In the genomic region with DNA sequence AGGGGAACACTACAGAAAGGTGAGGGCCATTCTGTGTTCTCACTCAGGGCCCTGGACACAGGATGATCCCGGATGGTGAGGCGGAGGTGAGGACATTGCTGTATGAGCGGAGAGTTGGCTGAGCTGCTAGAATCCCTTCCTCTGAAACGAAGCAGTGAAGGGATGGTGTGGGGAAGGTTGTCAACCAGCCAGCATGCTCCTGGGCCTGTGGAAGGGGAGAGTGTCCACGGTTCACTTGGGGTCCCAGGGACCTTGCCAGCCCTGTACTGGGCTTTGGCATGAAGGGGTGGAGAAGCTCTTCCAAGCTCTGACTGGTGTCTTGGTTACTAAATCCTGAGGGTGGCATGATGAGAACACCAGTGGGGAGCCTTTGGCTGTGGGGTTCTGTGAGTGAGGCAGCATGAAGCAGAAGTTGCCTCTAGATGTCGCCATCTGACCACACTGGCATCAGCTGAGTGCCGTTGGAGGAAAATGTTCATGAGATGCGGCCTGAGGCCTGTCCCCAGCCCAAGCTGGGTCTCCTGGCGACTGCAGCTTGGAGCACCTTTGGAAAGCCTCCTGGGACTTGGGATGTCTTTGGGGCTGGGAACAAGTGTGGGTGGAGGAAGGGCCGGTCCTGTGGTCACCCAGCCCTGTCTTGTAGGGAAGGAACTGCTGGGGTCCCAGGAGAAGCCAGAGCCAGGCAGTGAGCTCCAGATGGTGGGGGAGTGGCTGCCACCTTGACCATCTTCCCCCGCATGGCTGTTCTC, we compare ENCODE assay signal across 8 cellular contexts. TPM values are rescaled to one million over a fixed set of nuclear protein-coding genes. Genes with fewer than 3 reads are reported as not detected.
DNase-seq lines count a peak whose midpoint lies in the region; ATAC-seq and TF ChIP-seq lines count a peak whose summit lies in the region.

No MANE protein-coding gene starts in this region.

- CTCF ChIA-PET in HEK293 (lab: Yijun Ruan, JAX), result interaction anchor here (0.6 to 17.9 kb wide), 44 partner anchors 9 to 518 kb away, joined by 3 to 268 read pairs (median 5); a partner anchor contains a TSS

- POLR2A ChIA-PET in HEK293 (lab: Yijun Ruan, JAX), result interaction anchor here (1.2 to 1.3 kb wide), 3 partner anchors 9 to 66 kb away, joined by 3 to 11 read pairs (median 3); a partner anchor contains a TSS

- H3K4me3 ChIP-seq in HEK293 (ENCODE audit: low read depth, low read length) (no peak overlapping the region), mesenchymal stem cell (ENCODE audit: insufficient read depth in 1 of 2, low read depth in 1 of 2, low read length in 2 of 2) (no peak overlapping the region)

- peak overlapping the region; percentile 23 for H3K9ac ChIP-seq in mesenchymal stem cell (ENCODE audit: low read length)

- peak; percentile 97 for TF ChIP-seq CTCF in HEK293 (tag by site-specific recombination; IDR thresholded peaks at IDR 0.05)

- no peaks in the 10 kb centered on the region for H3K27me3 ChIP-seq in mesenchymal stem cell (ENCODE audit: control insufficient read depth in 1 of 2, insufficient read depth in 1 of 2, low read length in 2 of 2)

- H2AFZ ChIP-seq in mesenchymal stem cell (ENCODE audit: low read depth, low read length), result no peak overlapping the region

- H3K4me2 ChIP-seq in mesenchymal stem cell (ENCODE audit: low read length, poor library complexity, severe bottlenecking), result no peak overlapping the region

- H3K9me3 ChIP-seq in HEK293 (ENCODE audit: control insufficient read depth, insufficient read depth, low read depth, low read length), result no peaks in the 10 kb centered on the region
- H3K9me3 ChIP-seq in mesenchymal stem cell (ENCODE audit: control insufficient read depth, low read length), result no peaks in the 10 kb centered on the region

- no peak overlapping the region for H2AK5ac ChIP-seq in mesenchymal stem cell (ENCODE audit: low read length, severe bottlenecking)

- H3K4me1 ChIP-seq in HEK293 (ENCODE audit: control insufficient read depth, insufficient read depth, low read length), result peaks cover 6% of the 10 kb centered on the region; the same call in 1 of the 2 replicates
- peaks cover 18% of the 10 kb centered on the region for H3K4me1 ChIP-seq in mesenchymal stem cell (ENCODE audit: control insufficient read depth, insufficient read depth, low read depth, low read length)

- H3K18ac ChIP-seq in mesenchymal stem cell (ENCODE audit: low read depth in 1 of 2, low read length in 2 of 2), result no peak overlapping the region

- ATAC-seq in HG03521 (IDR thresholded peaks at IDR 0.05; ENCODE audit: unreplicated experiment), result no peak

- H2BK15ac ChIP-seq in mesenchymal stem cell (ENCODE audit: low read depth, poor library complexity, severe bottlenecking), result peak overlapping the region; percentile 57

- H3K79me1 ChIP-seq in mesenchymal stem cell (replicated peaks; ENCODE audit: low read length, poor library complexity, severe bottlenecking), result peaks cover 6% of the 10 kb centered on the region

- DNase-seq in DMS53 treated with DMSO at 0.1 percent for 48 hours (lab: John Stamatoyannopoulos, UW; ENCODE audit: unreplicated experiment), result peak; percentile 35
- peak; percentile 27 for DNase-seq in NCI-H510A (lab: John Stamatoyannopoulos, UW)
- peak; percentile 59 to 69 for DNase-seq in activated CD4-positive, alpha-beta T cell treated with anti-CD3 and anti-CD28 coated beads, Interleukin-2, amount 50 U/mL, for 48 hours
- peak; percentile 38 for DNase-seq in effector CD4-positive, alpha-beta T cell
- peak; percentile 83 for DNase-seq in mesenchymal stem cell
- DNase-seq in stimulated activated naive CD4-positive, alpha-beta T cell (lab: John Stamatoyannopoulos, UW), result peak; percentile 13 to 43 (median 26)

- H2BK5ac ChIP-seq in mesenchymal stem cell (ENCODE audit: low read depth, low read length, poor library complexity, severe bottlenecking), result no peak overlapping the region

- H2BK120ac ChIP-seq in mesenchymal stem cell (ENCODE audit: low read depth, low read length), result peak overlapping the region; percentile 38

- H4K8ac ChIP-seq in mesenchymal stem cell (ENCODE audit: low read length), result peak overlapping the region; percentile 67

- WGBS in mesenchymal stem cell, result 47% methylated on average over 11 of the region's 11 CpGs

- H3K27ac ChIP-seq in HEK293 (ENCODE audit: extremely low read depth, low read depth, low read length) (no peak overlapping the region), mesenchymal stem cell (ENCODE audit: low read length, poor library complexity, severe bottlenecking) (no peak overlapping the region)

- H3K36me3 ChIP-seq in HEK293 (ENCODE audit: control insufficient read depth in 2 of 2, insufficient read depth in 1 of 2, low read length in 2 of 2) (peaks cover 0 to 4% of the 10 kb centered on the region in 2 experiments; a peak in 2 of 3 replicates), mesenchymal stem cell (ENCODE audit: control insufficient read depth in 1 of 2, insufficient read depth in 2 of 2, low read depth in 1 of 2, low read length in 2 of 2) (peaks cover 3 to 8% of the 10 kb centered on the region in 2 experiments)

- no peak overlapping the region for H3K4ac ChIP-seq in mesenchymal stem cell (ENCODE audit: low read depth in 1 of 2, low read length in 2 of 2)

- H2BK12ac ChIP-seq in mesenchymal stem cell (ENCODE audit: low read length in 2 of 2), result peak overlapping the region; percentile 38 to 97

- H3K23ac ChIP-seq in mesenchymal stem cell (ENCODE audit: low read length in 2 of 2), result no peak overlapping the region

- peak overlapping the region; percentile 76 for H4K91ac ChIP-seq in mesenchymal stem cell (ENCODE audit: low read length)

- no peak overlapping the region for H3K14ac ChIP-seq in mesenchymal stem cell (ENCODE audit: low read length in 2 of 2)

TF ChIP-seq in HEK293, 187 proteins besides CTCF, POLR2A, EP300 and RAD21 (continues in another document):
- TF ChIP-seq, protein P1, sequence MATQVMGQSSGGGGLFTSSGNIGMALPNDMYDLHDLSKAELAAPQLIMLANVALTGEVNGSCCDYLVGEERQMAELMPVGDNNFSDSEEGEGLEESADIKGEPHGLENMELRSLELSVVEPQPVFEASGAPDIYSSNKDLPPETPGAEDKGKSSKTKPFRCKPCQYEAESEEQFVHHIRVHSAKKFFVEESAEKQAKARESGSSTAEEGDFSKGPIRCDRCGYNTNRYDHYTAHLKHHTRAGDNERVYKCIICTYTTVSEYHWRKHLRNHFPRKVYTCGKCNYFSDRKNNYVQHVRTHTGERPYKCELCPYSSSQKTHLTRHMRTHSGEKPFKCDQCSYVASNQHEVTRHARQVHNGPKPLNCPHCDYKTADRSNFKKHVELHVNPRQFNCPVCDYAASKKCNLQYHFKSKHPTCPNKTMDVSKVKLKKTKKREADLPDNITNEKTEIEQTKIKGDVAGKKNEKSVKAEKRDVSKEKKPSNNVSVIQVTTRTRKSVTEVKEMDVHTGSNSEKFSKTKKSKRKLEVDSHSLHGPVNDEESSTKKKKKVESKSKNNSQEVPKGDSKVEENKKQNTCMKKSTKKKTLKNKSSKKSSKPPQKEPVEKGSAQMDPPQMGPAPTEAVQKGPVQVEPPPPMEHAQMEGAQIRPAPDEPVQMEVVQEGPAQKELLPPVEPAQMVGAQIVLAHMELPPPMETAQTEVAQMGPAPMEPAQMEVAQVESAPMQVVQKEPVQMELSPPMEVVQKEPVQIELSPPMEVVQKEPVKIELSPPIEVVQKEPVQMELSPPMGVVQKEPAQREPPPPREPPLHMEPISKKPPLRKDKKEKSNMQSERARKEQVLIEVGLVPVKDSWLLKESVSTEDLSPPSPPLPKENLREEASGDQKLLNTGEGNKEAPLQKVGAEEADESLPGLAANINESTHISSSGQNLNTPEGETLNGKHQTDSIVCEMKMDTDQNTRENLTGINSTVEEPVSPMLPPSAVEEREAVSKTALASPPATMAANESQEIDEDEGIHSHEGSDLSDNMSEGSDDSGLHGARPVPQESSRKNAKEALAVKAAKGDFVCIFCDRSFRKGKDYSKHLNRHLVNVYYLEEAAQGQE (tag by site-specific recombination; IDR thresholded peaks at IDR 0.05), result no peak
- TF ChIP-seq GLI2 (tag by site-specific recombination; IDR thresholded peaks at IDR 0.05; ENCODE audit: borderline replicate concordance, low read depth) (no peak), ZNF548 (tag by site-specific recombination; IDR thresholded peaks at IDR 0.05) (no peak), GFI1B (tag by site-specific recombination; IDR thresholded peaks at IDR 0.05) (no peak), ZNF660 (tag by site-specific recombination; IDR thresholded peaks at IDR 0.05) (peak; percentile 85), ZNF629 (tag by site-specific recombination; IDR thresholded peaks at IDR 0.05) (no peak)
- TF ChIP-seq, protein P2, sequence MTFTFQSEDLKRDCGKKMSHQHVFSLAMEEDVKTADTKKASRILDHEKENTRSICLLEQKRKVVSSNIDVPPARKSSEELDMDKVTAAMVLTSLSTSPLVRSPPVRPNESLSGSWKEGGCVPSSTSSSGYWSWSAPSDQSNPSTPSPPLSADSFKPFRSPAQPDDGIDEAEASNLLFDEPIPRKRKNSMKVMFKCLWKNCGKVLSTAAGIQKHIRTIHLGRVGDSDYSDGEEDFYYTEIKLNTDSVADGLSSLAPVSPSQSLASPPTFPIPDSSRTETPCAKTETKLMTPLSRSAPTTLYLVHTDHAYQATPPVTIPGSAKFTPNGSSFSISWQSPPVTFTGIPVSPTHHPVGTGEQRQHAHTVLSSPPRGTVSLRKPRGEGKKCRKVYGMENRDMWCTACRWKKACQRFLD (tag by site-specific recombination; IDR thresholded peaks at IDR 0.05), result no peak
- TF ChIP-seq, protein P3, sequence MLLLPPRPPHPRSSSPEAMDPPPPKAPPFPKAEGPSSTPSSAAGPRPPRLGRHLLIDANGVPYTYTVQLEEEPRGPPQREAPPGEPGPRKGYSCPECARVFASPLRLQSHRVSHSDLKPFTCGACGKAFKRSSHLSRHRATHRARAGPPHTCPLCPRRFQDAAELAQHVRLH (tag by site-specific recombination; IDR thresholded peaks at IDR 0.05), result no peak

RNA-seq across cellular contexts. Expression of a gene that starts 14.8 kb away (rescaled TPM):
- 7.9 TPM for polyA plus RNA-seq in mesenchymal stem cell (2013, experiment 1 of 2)
- polyA plus RNA-seq in mesenchymal stem cell (2013, experiment 2 of 2), result 7.3 TPM

RNA-seq across cellular contexts. Expression of a gene that starts 23.6 kb away (rescaled TPM):
- polyA plus RNA-seq in mesenchymal stem cell (2013, experiment 1 of 2), result not detected
- not detected for polyA plus RNA-seq in mesenchymal stem cell (2013, experiment 2 of 2)

RNA-seq across cellular contexts. Expression of a gene that starts 30.2 kb away (rescaled TPM):
- polyA plus RNA-seq in mesenchymal stem cell (2013, experiment 1 of 2), result 6.9 TPM
- 7.7 TPM for polyA plus RNA-seq in mesenchymal stem cell (2013, experiment 2 of 2)

RNA-seq across cellular contexts. Expression of a gene that starts 39.1 kb away (rescaled TPM):
- polyA plus RNA-seq in mesenchymal stem cell (2013, experiment 1 of 2), result 110 TPM
- polyA plus RNA-seq in mesenchymal stem cell (2013, experiment 2 of 2), result 117 TPM

RNA-seq across cellular contexts. Expression of a gene that starts 40.2 kb away (rescaled TPM):
- 27.4 TPM for polyA plus RNA-seq in mesenchymal stem cell (2013, experiment 1 of 2)
- 27.4 TPM for polyA plus RNA-seq in mesenchymal stem cell (2013, experiment 2 of 2)

Comparison
In these comparisons a context has a peak if more than half of its experiments do, and no peak if none do; other contexts are left out.
1. DNase-seq: peak in every context shown above with its lines; median percentile 83 in mesenchymal stem cell; 64 in activated CD4-positive, alpha-beta T cell treated with anti-CD3 and anti-CD28 coated beads, Interleukin-2, amount 50 U/mL, for 48 hours; 38 in effector CD4-positive, alpha-beta T cell; 35 in DMS53 treated with DMSO at 0.1 percent for 48 hours; 27 in NCI-H510A; 26 in stimulated activated naive CD4-positive, alpha-beta T cell.